Comparison of ENCODE assay signal across 1 cellular context in the genomic region with DNA sequence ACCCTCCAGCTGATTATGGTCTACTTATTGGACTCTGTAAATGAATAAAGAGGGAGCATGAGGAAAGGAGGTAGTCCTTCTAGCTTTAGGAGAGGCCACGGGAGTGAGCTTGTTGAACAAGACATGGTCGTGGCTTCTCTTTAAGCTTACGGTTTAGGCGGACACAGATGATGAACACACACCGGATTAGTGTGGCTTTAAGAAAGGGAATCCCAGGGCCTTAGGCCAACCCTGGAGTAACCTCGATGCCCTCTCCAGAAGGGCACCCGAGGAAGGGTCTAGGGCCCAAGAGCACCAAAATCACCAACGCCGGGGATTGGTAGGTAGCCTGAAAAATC.
TF ChIP-seq lines count a peak whose summit lies in the region.

No MANE protein-coding gene starts in this region.

TF ChIP-seq in IMR-90, 13 proteins besides CTCF, POLR2A, EP300 and RAD21 (continued from another document):
- TF ChIP-seq RFX5 (IDR thresholded peaks at IDR 0.05; ENCODE audit: low read depth, low read length) (no peak), MAZ (IDR thresholded peaks at IDR 0.05; ENCODE audit: borderline replicate concordance, low read depth, low read length) (no peak), CHD1 (IDR thresholded peaks at IDR 0.05; ENCODE audit: low read depth, low read length) (no peak), MAFK (IDR thresholded peaks at IDR 0.05; ENCODE audit: low read depth, low read length) (no peak)
- TF ChIP-seq, protein P1, sequence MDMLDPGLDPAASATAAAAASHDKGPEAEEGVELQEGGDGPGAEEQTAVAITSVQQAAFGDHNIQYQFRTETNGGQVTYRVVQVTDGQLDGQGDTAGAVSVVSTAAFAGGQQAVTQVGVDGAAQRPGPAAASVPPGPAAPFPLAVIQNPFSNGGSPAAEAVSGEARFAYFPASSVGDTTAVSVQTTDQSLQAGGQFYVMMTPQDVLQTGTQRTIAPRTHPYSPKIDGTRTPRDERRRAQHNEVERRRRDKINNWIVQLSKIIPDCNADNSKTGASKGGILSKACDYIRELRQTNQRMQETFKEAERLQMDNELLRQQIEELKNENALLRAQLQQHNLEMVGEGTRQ (IDR thresholded peaks at IDR 0.05; ENCODE audit: low read depth, low read length): no peak
TF ChIP-seq in IMR-90: peak in this region for 0.
